1 cellular context compared by ENCODE assay signal in the genomic region with DNA sequence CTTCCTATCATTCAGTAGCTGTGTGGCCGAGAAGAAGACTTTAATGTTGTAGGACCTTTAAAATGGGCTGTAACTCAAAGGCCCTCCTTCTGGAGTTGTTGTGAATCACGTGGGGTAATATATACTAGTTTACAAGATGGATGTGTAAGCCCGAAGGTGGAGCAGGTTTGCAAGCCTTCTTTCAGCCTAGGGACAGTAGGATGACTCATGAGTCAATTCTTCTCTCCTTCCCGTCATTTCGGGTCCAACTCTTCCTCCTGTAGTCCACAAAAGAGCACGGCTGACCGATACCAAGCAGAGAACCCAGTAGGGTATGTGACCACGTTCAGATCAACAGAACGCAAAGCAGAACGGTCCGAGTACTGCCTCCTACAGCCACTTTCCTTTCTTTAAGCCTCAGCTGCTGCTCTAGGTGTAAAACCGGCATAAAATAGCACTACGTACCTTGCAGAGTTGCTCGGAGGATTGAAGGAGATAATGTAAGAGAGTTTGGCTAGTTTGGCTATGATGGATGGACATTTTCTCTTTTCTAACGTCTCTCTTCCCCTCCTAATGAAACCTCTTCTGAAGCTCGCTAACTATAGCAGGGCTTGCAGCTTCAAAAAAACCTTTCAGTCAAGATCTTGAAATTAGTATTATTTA.
TF ChIP-seq lines count a peak whose summit lies in the region.

No MANE protein-coding gene starts in this region.

TF ChIP-seq in HepG2, 621 proteins besides CTCF, POLR2A, EP300 and RAD21 (continued from another document):
- TF ChIP-seq ESRRA (CRISPR knock-in tag; IDR thresholded peaks at IDR 0.05; ENCODE audit: low read depth) (no peak), SRSF4 (IDR thresholded peaks at IDR 0.05; ENCODE audit: low read depth, low read length, poor library complexity, severe bottlenecking) (no peak), KDM4B (CRISPR knock-in tag; IDR thresholded peaks at IDR 0.05) (no peak), XRCC5 (optimal IDR thresholded peaks at IDR 0.05; ENCODE audit: low read length) (peak; percentile 20), ZNF256 (CRISPR knock-in tag; conservative IDR thresholded peaks at IDR 0.05) (no peak), MIXL1 (CRISPR knock-in tag; IDR thresholded peaks at IDR 0.05) (peak; percentile 8; the same call in 1 of the 2 replicates), RFX1 (IDR thresholded peaks at IDR 0.05) (no peak), CEBPG (CRISPR knock-in tag; IDR thresholded peaks at IDR 0.05) (no peak), ZNF546 (CRISPR knock-in tag; conservative IDR thresholded peaks at IDR 0.05) (no peak), ZSCAN31 (CRISPR knock-in tag; IDR thresholded peaks at IDR 0.05; ENCODE audit: low read depth) (no peak), TEAD3 (CRISPR knock-in tag; optimal IDR thresholded peaks at IDR 0.05; ENCODE audit: borderline replicate concordance) (peak; percentile 28), JDP2 (CRISPR knock-in tag; IDR thresholded peaks at IDR 0.05; ENCODE audit: borderline replicate concordance) (no peak), ZNF878 (CRISPR knock-in tag; IDR thresholded peaks at IDR 0.05) (peak; percentile 55; the same call in 1 of the 2 replicates), ZNF180 (CRISPR knock-in tag; IDR thresholded peaks at IDR 0.05; ENCODE audit: borderline replicate concordance, low read depth) (no peak), ZFP62 (CRISPR knock-in tag; IDR thresholded peaks at IDR 0.05) (no peak), FOXO1 (CRISPR knock-in tag; IDR thresholded peaks at IDR 0.05) (no peak), HHEX (CRISPR knock-in tag; IDR thresholded peaks at IDR 0.05) (no peak), SRSF9 (IDR thresholded peaks at IDR 0.05; ENCODE audit: borderline replicate concordance, insufficient read depth, low read depth, low read length, poor library complexity, severe bottlenecking) (no peak), ZIK1 (CRISPR knock-in tag; IDR thresholded peaks at IDR 0.05; ENCODE audit: borderline replicate concordance, low read depth) (no peak), ZZZ3 (CRISPR knock-in tag; IDR thresholded peaks at IDR 0.05; ENCODE audit: borderline replicate concordance) (no peak), SOX13 (IDR thresholded peaks at IDR 0.05) (no peak), SOX13 (CRISPR knock-in tag; conservative IDR thresholded peaks at IDR 0.05 in 1 of 2, IDR thresholded peaks at IDR 0.05 in 1 of 2) (0 out of 4 replicates have a peak, but pooled peaks of 1 of the 2 experiments have one; percentile 9), ARNT2 (CRISPR knock-in tag; IDR thresholded peaks at IDR 0.05; ENCODE audit: low read depth) (no peak), ZNF703 (CRISPR knock-in tag; IDR thresholded peaks at IDR 0.05; ENCODE audit: borderline replicate concordance) (no peak), ZNF33B (CRISPR knock-in tag; IDR thresholded peaks at IDR 0.05) (no peak), ZNF547 (CRISPR knock-in tag; IDR thresholded peaks at IDR 0.05) (no peak), ZNF382 (CRISPR knock-in tag; IDR thresholded peaks at IDR 0.05; ENCODE audit: borderline replicate concordance) (no peak), ZBTB42 (CRISPR knock-in tag; IDR thresholded peaks at IDR 0.05) (no peak), ZSCAN12 (CRISPR knock-in tag; IDR thresholded peaks at IDR 0.05) (no peak), TAF1 (CRISPR knock-in tag; IDR thresholded peaks at IDR 0.05) (peak; percentile 43; the same call in 1 of the 2 replicates), CBX5 (CRISPR knock-in tag; IDR thresholded peaks at IDR 0.05; ENCODE audit: borderline replicate concordance) (peak; percentile 14; the same call in 1 of the 2 replicates), KLF12 (CRISPR knock-in tag; IDR thresholded peaks at IDR 0.05; ENCODE audit: borderline replicate concordance) (0 out of 2 replicates have a peak, but pooled peaks have one; percentile 31)
- TF ChIP-seq, protein P1, sequence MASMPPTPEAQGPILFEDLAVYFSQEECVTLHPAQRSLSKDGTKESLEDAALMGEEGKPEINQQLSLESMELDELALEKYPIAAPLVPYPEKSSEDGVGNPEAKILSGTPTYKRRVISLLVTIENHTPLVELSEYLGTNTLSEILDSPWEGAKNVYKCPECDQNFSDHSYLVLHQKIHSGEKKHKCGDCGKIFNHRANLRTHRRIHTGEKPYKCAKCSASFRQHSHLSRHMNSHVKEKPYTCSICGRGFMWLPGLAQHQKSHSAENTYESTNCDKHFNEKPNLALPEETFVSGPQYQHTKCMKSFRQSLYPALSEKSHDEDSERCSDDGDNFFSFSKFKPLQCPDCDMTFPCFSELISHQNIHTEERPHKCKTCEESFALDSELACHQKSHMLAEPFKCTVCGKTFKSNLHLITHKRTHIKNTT (CRISPR knock-in tag; IDR thresholded peaks at IDR 0.05): no peak
- TF ChIP-seq, protein P2, sequence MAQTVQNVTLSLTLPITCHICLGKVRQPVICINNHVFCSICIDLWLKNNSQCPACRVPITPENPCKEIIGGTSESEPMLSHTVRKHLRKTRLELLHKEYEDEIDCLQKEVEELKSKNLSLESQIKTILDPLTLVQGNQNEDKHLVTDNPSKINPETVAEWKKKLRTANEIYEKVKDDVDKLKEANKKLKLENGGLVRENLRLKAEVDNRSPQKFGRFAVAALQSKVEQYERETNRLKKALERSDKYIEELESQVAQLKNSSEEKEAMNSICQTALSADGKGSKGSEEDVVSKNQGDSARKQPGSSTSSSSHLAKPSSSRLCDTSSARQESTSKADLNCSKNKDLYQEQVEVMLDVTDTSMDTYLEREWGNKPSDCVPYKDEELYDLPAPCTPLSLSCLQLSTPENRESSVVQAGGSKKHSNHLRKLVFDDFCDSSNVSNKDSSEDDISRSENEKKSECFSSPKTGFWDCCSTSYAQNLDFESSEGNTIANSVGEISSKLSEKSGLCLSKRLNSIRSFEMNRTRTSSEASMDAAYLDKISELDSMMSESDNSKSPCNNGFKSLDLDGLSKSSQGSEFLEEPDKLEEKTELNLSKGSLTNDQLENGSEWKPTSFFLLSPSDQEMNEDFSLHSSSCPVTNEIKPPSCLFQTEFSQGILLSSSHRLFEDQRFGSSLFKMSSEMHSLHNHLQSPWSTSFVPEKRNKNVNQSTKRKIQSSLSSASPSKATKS (CRISPR knock-in tag; IDR thresholded peaks at IDR 0.05): no peak
- TF ChIP-seq, protein P3, sequence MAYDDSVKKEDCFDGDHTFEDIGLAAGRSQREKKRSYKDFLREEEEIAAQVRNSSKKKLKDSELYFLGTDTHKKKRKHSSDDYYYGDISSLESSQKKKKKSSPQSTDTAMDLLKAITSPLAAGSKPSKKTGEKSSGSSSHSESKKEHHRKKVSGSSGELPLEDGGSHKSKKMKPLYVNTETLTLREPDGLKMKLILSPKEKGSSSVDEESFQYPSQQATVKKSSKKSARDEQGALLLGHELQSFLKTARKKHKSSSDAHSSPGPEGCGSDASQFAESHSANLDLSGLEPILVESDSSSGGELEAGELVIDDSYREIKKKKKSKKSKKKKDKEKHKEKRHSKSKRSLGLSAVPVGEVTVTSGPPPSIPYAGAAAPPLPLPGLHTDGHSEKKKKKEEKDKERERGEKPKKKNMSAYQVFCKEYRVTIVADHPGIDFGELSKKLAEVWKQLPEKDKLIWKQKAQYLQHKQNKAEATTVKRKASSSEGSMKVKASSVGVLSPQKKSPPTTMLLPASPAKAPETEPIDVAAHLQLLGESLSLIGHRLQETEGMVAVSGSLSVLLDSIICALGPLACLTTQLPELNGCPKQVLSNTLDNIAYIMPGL (CRISPR knock-in tag; IDR thresholded peaks at IDR 0.05; ENCODE audit: borderline replicate concordance in 1 of 2, low read depth in 1 of 2): peak in 1 of 2 experiments; percentile 36; a peak in 1 of 4 replicates
- TF ChIP-seq, protein P4, sequence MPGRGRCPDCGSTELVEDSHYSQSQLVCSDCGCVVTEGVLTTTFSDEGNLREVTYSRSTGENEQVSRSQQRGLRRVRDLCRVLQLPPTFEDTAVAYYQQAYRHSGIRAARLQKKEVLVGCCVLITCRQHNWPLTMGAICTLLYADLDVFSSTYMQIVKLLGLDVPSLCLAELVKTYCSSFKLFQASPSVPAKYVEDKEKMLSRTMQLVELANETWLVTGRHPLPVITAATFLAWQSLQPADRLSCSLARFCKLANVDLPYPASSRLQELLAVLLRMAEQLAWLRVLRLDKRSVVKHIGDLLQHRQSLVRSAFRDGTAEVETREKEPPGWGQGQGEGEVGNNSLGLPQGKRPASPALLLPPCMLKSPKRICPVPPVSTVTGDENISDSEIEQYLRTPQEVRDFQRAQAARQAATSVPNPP (CRISPR knock-in tag; IDR thresholded peaks at IDR 0.05): no peak
- TF ChIP-seq, protein P5, sequence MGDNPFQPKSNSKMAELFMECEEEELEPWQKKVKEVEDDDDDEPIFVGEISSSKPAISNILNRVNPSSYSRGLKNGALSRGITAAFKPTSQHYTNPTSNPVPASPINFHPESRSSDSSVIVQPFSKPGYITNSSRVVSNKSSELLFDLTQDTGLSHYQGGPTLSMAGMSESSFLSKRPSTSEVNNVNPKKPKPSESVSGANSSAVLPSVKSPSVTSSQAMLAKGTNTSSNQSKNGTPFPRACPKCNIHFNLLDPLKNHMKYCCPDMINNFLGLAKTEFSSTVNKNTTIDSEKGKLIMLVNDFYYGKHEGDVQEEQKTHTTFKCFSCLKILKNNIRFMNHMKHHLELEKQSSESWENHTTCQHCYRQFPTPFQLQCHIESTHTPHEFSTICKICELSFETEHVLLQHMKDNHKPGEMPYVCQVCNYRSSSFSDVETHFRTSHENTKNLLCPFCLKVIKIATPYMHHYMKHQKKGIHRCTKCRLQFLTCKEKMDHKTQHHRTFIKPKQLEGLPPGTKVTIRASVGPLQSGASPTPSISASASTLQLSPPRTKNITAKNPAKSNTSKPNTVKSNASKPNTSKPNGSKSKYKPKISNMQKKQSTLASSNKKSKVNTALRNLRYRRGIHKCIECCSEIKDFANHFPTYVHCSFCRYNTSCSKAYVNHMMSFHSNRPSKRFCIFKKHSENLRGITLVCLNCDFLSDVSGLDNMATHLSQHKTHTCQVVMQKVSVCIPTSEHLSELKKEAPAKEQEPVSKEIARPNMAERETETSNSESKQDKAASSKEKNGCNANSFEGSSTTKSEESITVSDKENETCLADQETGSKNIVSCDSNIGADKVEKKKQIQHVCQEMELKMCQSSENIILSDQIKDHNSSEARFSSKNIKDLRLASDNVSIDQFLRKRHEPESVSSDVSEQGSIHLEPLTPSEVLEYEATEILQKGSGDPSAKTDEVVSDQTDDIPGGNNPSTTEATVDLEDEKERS (CRISPR knock-in tag; IDR thresholded peaks at IDR 0.05): no peak
- TF ChIP-seq, protein P6, sequence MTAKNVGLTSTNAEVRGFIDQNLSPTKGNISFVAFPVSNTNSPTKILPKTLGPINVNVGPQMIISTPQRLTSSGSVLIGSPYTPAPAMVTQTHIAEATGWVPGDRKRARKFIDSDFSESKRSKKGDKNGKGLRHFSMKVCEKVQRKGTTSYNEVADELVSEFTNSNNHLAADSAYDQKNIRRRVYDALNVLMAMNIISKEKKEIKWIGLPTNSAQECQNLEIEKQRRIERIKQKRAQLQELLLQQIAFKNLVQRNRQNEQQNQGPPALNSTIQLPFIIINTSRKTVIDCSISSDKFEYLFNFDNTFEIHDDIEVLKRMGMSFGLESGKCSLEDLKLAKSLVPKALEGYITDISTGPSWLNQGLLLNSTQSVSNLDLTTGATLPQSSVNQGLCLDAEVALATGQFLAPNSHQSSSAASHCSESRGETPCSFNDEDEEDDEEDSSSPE (CRISPR knock-in tag; IDR thresholded peaks at IDR 0.05): no peak
- TF ChIP-seq, protein P7, sequence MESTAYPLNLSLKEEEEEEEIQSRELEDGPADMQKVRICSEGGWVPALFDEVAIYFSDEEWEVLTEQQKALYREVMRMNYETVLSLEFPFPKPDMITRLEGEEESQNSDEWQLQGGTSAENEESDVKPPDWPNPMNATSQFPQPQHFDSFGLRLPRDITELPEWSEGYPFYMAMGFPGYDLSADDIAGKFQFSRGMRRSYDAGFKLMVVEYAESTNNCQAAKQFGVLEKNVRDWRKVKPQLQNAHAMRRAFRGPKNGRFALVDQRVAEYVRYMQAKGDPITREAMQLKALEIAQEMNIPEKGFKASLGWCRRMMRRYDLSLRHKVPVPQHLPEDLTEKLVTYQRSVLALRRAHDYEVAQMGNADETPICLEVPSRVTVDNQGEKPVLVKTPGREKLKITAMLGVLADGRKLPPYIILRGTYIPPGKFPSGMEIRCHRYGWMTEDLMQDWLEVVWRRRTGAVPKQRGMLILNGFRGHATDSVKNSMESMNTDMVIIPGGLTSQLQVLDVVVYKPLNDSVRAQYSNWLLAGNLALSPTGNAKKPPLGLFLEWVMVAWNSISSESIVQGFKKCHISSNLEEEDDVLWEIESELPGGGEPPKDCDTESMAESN (CRISPR knock-in tag; conservative IDR thresholded peaks at IDR 0.05): 0 out of 2 replicates have a peak, but pooled peaks have one; percentile 9
- TF ChIP-seq, protein P8, sequence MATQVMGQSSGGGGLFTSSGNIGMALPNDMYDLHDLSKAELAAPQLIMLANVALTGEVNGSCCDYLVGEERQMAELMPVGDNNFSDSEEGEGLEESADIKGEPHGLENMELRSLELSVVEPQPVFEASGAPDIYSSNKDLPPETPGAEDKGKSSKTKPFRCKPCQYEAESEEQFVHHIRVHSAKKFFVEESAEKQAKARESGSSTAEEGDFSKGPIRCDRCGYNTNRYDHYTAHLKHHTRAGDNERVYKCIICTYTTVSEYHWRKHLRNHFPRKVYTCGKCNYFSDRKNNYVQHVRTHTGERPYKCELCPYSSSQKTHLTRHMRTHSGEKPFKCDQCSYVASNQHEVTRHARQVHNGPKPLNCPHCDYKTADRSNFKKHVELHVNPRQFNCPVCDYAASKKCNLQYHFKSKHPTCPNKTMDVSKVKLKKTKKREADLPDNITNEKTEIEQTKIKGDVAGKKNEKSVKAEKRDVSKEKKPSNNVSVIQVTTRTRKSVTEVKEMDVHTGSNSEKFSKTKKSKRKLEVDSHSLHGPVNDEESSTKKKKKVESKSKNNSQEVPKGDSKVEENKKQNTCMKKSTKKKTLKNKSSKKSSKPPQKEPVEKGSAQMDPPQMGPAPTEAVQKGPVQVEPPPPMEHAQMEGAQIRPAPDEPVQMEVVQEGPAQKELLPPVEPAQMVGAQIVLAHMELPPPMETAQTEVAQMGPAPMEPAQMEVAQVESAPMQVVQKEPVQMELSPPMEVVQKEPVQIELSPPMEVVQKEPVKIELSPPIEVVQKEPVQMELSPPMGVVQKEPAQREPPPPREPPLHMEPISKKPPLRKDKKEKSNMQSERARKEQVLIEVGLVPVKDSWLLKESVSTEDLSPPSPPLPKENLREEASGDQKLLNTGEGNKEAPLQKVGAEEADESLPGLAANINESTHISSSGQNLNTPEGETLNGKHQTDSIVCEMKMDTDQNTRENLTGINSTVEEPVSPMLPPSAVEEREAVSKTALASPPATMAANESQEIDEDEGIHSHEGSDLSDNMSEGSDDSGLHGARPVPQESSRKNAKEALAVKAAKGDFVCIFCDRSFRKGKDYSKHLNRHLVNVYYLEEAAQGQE (IDR thresholded peaks at IDR 0.05; ENCODE audit: borderline replicate concordance in 1 of 2, low read depth in 1 of 2, low read length in 2 of 2): 0 out of 4 replicates have a peak, but pooled peaks of 1 of the 2 experiments have one; percentile 42
- TF ChIP-seq, protein P9, sequence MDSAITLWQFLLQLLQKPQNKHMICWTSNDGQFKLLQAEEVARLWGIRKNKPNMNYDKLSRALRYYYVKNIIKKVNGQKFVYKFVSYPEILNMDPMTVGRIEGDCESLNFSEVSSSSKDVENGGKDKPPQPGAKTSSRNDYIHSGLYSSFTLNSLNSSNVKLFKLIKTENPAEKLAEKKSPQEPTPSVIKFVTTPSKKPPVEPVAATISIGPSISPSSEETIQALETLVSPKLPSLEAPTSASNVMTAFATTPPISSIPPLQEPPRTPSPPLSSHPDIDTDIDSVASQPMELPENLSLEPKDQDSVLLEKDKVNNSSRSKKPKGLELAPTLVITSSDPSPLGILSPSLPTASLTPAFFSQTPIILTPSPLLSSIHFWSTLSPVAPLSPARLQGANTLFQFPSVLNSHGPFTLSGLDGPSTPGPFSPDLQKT (CRISPR knock-in tag; IDR thresholded peaks at IDR 0.05; ENCODE audit: borderline replicate concordance): no peak
